Comparison of ENCODE assay signal across 15 cellular contexts in the genomic region with DNA sequence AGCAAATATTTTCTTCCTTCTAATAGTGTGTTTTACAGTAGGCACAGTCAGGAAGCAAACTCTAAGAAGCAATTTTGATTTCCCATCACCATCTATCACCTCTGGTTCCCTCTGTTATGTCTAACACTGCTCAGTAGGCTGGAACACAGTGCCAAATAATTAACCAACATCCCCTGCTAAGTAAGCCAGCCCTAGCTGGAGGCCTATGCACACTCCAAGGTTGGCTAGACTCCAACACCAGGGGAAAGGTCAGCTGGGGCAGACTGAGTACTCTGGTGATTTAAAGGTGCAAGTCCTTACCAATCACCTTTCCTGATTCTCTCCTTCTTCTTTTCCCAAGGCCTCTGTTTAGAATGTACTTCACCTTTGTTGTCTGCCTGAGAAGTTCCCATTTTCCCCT. TPM values are rescaled to one million over a fixed set of nuclear protein-coding genes. Genes with fewer than 3 reads are reported as not detected.
A peak's percentile ranks its signal among the peaks of the same experiment; 100 is the strongest.
DNase-seq lines count a peak whose midpoint lies in the region; ATAC-seq, FAIRE-seq and TF ChIP-seq lines count a peak whose summit lies in the region.
"Had no signal": no experiment of that assay in that cellular context is flagged by ENCODE, and none has a peak within 500 bp of the region (broad histone marks: within the 10 kb centered on the region; RNA-seq: fewer than 3 reads in every experiment).

No MANE protein-coding gene starts in this region.

- TF ChIP-seq POLR2A in sigmoid colon (IDR thresholded peaks at IDR 0.05) = no peak

- TF ChIP-seq EP300 in sigmoid colon (IDR thresholded peaks at IDR 0.05) = no peak

- ATAC-seq in Right ventricle myocardium superior (ENCODE audit: poor library complexity) = peak; percentile 70
- ATAC-seq: K562 had no signal

- H3K27ac ChIP-seq in right atrium auricular region (no peak overlapping the region), sigmoid colon (no peak overlapping the region)
- H3K27ac ChIP-seq: esophagus squamous epithelium, prostate gland had no signal

- H3K27me3 ChIP-seq in right atrium auricular region (no peaks in the 10 kb centered on the region), sigmoid colon (no peaks in the 10 kb centered on the region)

- no peaks in the 10 kb centered on the region for H3K9me3 ChIP-seq in right atrium auricular region
- H3K9me3 ChIP-seq in sigmoid colon = no peaks in the 10 kb centered on the region
- H3K9me3 ChIP-seq: esophagus squamous epithelium, prostate gland had no signal

- no peak for TF ChIP-seq CTCF in right atrium auricular region (IDR thresholded peaks at IDR 0.05)
- no peak for TF ChIP-seq CTCF in sigmoid colon (IDR thresholded peaks at IDR 0.05)

- no peak for DNase-seq in Right ventricle myocardium superior
- no peak for DNase-seq in right atrium auricular region (ENCODE audit: low spot score)
- peak; percentile 42 for DNase-seq in NCI-H2196 treated with DMSO at 0.1 percent for 48 hours (lab: John Stamatoyannopoulos, UW; ENCODE audit: unreplicated experiment)
- peak; percentile 96 for DNase-seq in kidney glomerular epithelial cell (lab: John Stamatoyannopoulos, UW)
- no peak for DNase-seq in GM19239 (ENCODE audit: insufficient read length, low spot score)
- DNase-seq in NOMO-1 (lab: John Stamatoyannopoulos, UW; ENCODE audit: unreplicated experiment in 2 of 2) = no peak
- DNase-seq in sigmoid colon = no peak
- DNase-seq in KG1 (lab: John Stamatoyannopoulos, UW) = no peak
- DNase-seq: activated CD4-positive, alpha-beta T cell treated with anti-CD3 and anti-CD28 coated beads, Interleukin-2, amount 50 U/mL, for 1 hour; amygdala; esophagus squamous epithelium; NCI-H187 treated with DMSO at 0.1 percent for 48 hours; T1000 had no signal

- H3K36me3 ChIP-seq in right atrium auricular region = no peaks in the 10 kb centered on the region
- no peaks in the 10 kb centered on the region for H3K36me3 ChIP-seq in sigmoid colon
- H3K36me3 ChIP-seq: esophagus squamous epithelium, prostate gland had no signal

- FAIRE-seq in GM19239 (lab: Jason Lieb, UNC) = no peak
- FAIRE-seq: K562 had no signal

- no peak overlapping the region for H3K4me3 ChIP-seq in right atrium auricular region
- H3K4me3 ChIP-seq in sigmoid colon = no peak overlapping the region
- H3K4me3 ChIP-seq: esophagus squamous epithelium, K562, prostate gland had no signal

- H3K4me1 ChIP-seq in right atrium auricular region (no peaks in the 10 kb centered on the region), sigmoid colon (no peaks in the 10 kb centered on the region)
- H3K4me1 ChIP-seq: esophagus squamous epithelium, prostate gland had no signal

- intact Hi-C loops in Right ventricle myocardium superior (cut with DNase I) (no loop called here), sigmoid colon (cut with DNase I) (no loop called here)

RNA-seq across cellular contexts. Expression of a gene that starts 46.5 kb away (rescaled TPM):
- total RNA-seq in Right ventricle myocardium superior (5.0 TPM), right atrium auricular region (1 to 10 TPM; 2.7 to 2.8 TPM), sigmoid colon (10 to 100 TPM; 10.9 to 12.7 (median 11.8) TPM)
- polyA plus RNA-seq in sigmoid colon = 1 to 10 TPM; 1.6 to 6.2 (median 2.4) TPM
- total RNA-seq: K562 had no signal
- polyA plus RNA-seq: K562 had no signal

Comparison
In these comparisons a context has a peak if more than half of its experiments do, and no peak if none do; other contexts are left out.
1. DNase-seq: peak in NCI-H2196 treated with DMSO at 0.1 percent for 48 hours (single experiment) and kidney glomerular epithelial cell (single experiment); none in Right ventricle myocardium superior (single experiment), right atrium auricular region (single experiment), GM19239 (single experiment), NOMO-1 (0 of 2), sigmoid colon (single experiment) and KG1 (single experiment).